Comparison of ENCODE assay signal across 1 cellular context in the genomic region with DNA sequence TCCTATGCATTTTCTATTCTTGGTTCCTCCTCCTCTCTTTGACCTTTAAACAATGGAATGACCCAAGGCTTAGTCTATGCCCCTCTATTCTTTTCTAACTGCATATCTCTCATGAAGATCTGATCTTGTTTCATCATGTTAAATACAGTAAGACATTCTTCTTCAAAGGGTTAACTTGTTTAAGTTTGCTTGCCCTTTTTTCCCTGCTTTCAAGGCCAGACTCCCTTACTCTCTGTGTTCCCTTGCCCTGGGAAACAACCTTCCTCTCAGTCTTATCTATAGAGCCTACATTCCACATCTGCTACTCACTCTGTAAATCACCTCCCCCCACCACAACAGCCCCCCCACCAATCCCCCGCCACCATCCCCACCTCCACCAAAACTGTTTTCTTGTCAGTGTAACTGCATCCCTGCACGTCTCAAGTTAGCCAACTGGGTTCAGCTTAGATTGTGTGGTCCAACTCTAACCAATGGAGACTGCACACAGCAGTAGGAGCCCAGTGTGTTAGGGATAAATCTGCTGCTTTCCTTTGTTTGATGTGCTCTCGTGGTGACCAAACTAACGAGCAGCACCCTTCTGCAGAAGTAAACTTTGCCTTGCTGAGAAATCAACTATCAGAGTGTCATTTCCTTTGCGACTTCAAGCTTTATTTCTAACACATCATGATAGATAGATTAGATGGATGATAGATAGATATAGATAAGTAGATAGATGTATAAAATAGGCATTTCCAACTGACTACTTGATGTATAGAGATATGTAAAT.
A peak's percentile ranks its signal among the peaks of the same experiment; 100 is the strongest.
TF ChIP-seq lines count a peak whose summit lies in the region.

No MANE protein-coding gene starts in this region.

TF ChIP-seq in HepG2, 621 proteins besides CTCF, POLR2A, EP300 and RAD21 (continued from another document and continues in another):
- TF ChIP-seq HNF4A (CRISPR knock-in tag; IDR thresholded peaks at IDR 0.05) (0 out of 2 replicates have a peak, but pooled peaks have one; percentile 16), SAFB2 (CRISPR knock-in tag; IDR thresholded peaks at IDR 0.05; ENCODE audit: borderline replicate concordance, low read depth) (no peak), KDM6A (CRISPR knock-in tag; IDR thresholded peaks at IDR 0.05; ENCODE audit: low read depth) (no peak), ZNF34 (CRISPR knock-in tag; IDR thresholded peaks at IDR 0.05; ENCODE audit: borderline replicate concordance) (no peak), ZNF468 (CRISPR knock-in tag; IDR thresholded peaks at IDR 0.05) (no peak), ZFP36L2 (CRISPR knock-in tag; IDR thresholded peaks at IDR 0.05) (no peak), BRCA1 (CRISPR knock-in tag; IDR thresholded peaks at IDR 0.05) (no peak), HNRNPUL1 (IDR thresholded peaks at IDR 0.05; ENCODE audit: low read depth, low read length) (no peak), ZNF749 (CRISPR knock-in tag; IDR thresholded peaks at IDR 0.05; ENCODE audit: borderline replicate concordance) (no peak), HNRNPK (IDR thresholded peaks at IDR 0.05; ENCODE audit: low read depth, low read length, poor library complexity, severe bottlenecking) (peak; percentile 34), HDAC6 (IDR thresholded peaks at IDR 0.05; ENCODE audit: low read depth, low read length) (no peak), ZNF354B (CRISPR knock-in tag; IDR thresholded peaks at IDR 0.05) (no peak), ZNF253 (CRISPR knock-in tag; IDR thresholded peaks at IDR 0.05; ENCODE audit: borderline replicate concordance) (no peak), SRSF9 (IDR thresholded peaks at IDR 0.05; ENCODE audit: borderline replicate concordance, insufficient read depth, low read depth, low read length, poor library complexity, severe bottlenecking) (no peak), NR2F2 (IDR thresholded peaks at IDR 0.05; ENCODE audit: borderline replicate concordance, low read depth) (no peak), MED1 (CRISPR knock-in tag; IDR thresholded peaks at IDR 0.05) (peak; percentile 44; the same call in 1 of the 2 replicates), ARID2 (CRISPR knock-in tag; IDR thresholded peaks at IDR 0.05; ENCODE audit: borderline replicate concordance) (no peak), TCF12 (IDR thresholded peaks at IDR 0.05) (no peak), TCF12 (CRISPR knock-in tag; IDR thresholded peaks at IDR 0.05) (no peak)
- TF ChIP-seq, protein P1, sequence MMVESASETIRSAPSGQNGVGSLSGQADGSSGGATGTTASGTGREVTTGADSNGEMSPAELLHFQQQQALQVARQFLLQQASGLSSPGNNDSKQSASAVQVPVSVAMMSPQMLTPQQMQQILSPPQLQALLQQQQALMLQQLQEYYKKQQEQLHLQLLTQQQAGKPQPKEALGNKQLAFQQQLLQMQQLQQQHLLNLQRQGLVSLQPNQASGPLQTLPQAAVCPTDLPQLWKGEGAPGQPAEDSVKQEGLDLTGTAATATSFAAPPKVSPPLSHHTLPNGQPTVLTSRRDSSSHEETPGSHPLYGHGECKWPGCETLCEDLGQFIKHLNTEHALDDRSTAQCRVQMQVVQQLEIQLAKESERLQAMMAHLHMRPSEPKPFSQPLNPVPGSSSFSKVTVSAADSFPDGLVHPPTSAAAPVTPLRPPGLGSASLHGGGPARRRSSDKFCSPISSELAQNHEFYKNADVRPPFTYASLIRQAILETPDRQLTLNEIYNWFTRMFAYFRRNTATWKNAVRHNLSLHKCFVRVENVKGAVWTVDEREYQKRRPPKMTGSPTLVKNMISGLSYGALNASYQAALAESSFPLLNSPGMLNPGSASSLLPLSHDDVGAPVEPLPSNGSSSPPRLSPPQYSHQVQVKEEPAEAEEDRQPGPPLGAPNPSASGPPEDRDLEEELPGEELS (CRISPR knock-in tag; IDR thresholded peaks at IDR 0.05), result 0 out of 2 replicates have a peak, but pooled peaks have one; percentile 33
- TF ChIP-seq, protein P2, sequence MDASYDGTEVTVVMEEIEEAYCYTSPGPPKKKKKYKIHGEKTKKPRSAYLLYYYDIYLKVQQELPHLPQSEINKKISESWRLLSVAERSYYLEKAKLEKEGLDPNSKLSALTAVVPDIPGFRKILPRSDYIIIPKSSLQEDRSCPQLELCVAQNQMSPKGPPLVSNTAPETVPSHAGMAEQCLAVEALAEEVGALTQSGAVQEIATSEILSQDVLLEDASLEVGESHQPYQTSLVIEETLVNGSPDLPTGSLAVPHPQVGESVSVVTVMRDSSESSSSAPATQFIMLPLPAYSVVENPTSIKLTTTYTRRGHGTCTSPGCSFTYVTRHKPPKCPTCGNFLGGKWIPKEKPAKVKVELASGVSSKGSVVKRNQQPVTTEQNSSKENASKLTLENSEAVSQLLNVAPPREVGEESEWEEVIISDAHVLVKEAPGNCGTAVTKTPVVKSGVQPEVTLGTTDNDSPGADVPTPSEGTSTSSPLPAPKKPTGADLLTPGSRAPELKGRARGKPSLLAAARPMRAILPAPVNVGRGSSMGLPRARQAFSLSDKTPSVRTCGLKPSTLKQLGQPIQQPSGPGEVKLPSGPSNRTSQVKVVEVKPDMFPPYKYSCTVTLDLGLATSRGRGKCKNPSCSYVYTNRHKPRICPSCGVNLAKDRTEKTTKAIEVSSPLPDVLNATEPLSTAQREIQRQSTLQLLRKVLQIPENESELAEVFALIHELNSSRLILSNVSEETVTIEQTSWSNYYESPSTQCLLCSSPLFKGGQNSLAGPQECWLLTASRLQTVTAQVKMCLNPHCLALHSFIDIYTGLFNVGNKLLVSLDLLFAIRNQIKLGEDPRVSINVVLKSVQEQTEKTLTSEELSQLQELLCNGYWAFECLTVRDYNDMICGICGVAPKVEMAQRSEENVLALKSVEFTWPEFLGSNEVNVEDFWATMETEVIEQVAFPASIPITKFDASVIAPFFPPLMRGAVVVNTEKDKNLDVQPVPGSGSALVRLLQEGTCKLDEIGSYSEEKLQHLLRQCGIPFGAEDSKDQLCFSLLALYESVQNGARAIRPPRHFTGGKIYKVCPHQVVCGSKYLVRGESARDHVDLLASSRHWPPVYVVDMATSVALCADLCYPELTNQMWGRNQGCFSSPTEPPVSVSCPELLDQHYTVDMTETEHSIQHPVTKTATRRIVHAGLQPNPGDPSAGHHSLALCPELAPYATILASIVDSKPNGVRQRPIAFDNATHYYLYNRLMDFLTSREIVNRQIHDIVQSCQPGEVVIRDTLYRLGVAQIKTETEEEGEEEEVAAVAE (CRISPR knock-in tag; IDR thresholded peaks at IDR 0.05; ENCODE audit: borderline replicate concordance), result no peak
- TF ChIP-seq, protein P3, sequence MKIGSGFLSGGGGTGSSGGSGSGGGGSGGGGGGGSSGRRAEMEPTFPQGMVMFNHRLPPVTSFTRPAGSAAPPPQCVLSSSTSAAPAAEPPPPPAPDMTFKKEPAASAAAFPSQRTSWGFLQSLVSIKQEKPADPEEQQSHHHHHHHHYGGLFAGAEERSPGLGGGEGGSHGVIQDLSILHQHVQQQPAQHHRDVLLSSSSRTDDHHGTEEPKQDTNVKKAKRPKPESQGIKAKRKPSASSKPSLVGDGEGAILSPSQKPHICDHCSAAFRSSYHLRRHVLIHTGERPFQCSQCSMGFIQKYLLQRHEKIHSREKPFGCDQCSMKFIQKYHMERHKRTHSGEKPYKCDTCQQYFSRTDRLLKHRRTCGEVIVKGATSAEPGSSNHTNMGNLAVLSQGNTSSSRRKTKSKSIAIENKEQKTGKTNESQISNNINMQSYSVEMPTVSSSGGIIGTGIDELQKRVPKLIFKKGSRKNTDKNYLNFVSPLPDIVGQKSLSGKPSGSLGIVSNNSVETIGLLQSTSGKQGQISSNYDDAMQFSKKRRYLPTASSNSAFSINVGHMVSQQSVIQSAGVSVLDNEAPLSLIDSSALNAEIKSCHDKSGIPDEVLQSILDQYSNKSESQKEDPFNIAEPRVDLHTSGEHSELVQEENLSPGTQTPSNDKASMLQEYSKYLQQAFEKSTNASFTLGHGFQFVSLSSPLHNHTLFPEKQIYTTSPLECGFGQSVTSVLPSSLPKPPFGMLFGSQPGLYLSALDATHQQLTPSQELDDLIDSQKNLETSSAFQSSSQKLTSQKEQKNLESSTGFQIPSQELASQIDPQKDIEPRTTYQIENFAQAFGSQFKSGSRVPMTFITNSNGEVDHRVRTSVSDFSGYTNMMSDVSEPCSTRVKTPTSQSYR (CRISPR knock-in tag; IDR thresholded peaks at IDR 0.05; ENCODE audit: borderline replicate concordance), result peak; percentile 34; the same call in 1 of the 2 replicates
- TF ChIP-seq, protein P4, sequence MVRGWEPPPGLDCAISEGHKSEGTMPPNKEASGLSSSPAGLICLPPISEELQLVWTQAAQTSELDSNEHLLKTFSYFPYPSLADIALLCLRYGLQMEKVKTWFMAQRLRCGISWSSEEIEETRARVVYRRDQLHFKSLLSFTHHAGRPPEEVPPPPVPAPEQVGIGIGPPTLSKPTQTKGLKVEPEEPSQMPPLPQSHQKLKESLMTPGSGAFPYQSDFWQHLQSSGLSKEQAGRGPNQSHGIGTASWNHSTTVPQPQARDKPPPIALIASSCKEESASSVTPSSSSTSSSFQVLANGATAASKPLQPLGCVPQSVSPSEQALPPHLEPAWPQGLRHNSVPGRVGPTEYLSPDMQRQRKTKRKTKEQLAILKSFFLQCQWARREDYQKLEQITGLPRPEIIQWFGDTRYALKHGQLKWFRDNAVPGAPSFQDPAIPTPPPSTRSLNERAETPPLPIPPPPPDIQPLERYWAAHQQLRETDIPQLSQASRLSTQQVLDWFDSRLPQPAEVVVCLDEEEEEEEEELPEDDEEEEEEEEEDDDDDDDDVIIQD (CRISPR knock-in tag; IDR thresholded peaks at IDR 0.05; ENCODE audit: low read depth), result 0 out of 2 replicates have a peak, but pooled peaks have one; percentile 4
- TF ChIP-seq, protein P5, sequence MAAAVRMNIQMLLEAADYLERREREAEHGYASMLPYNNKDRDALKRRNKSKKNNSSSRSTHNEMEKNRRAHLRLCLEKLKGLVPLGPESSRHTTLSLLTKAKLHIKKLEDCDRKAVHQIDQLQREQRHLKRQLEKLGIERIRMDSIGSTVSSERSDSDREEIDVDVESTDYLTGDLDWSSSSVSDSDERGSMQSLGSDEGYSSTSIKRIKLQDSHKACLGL (CRISPR knock-in tag; IDR thresholded peaks at IDR 0.05), result no peak
- TF ChIP-seq, protein P6, sequence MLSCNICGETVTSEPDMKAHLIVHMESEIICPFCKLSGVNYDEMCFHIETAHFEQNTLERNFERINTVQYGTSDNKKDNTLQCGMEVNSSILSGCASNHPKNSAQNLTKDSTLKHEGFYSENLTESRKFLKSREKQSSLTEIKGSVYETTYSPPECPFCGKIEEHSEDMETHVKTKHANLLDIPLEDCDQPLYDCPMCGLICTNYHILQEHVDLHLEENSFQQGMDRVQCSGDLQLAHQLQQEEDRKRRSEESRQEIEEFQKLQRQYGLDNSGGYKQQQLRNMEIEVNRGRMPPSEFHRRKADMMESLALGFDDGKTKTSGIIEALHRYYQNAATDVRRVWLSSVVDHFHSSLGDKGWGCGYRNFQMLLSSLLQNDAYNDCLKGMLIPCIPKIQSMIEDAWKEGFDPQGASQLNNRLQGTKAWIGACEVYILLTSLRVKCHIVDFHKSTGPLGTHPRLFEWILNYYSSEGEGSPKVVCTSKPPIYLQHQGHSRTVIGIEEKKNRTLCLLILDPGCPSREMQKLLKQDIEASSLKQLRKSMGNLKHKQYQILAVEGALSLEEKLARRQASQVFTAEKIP (CRISPR knock-in tag; IDR thresholded peaks at IDR 0.05; ENCODE audit: borderline replicate concordance), result no peak
- TF ChIP-seq, protein P7, sequence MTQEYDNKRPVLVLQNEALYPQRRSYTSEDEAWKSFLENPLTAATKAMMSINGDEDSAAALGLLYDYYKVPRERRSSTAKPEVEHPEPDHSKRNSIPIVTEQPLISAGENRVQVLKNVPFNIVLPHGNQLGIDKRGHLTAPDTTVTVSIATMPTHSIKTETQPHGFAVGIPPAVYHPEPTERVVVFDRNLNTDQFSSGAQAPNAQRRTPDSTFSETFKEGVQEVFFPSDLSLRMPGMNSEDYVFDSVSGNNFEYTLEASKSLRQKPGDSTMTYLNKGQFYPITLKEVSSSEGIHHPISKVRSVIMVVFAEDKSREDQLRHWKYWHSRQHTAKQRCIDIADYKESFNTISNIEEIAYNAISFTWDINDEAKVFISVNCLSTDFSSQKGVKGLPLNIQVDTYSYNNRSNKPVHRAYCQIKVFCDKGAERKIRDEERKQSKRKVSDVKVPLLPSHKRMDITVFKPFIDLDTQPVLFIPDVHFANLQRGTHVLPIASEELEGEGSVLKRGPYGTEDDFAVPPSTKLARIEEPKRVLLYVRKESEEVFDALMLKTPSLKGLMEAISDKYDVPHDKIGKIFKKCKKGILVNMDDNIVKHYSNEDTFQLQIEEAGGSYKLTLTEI (CRISPR knock-in tag; conservative IDR thresholded peaks at IDR 0.05), result no peak
- TF ChIP-seq, protein P8, sequence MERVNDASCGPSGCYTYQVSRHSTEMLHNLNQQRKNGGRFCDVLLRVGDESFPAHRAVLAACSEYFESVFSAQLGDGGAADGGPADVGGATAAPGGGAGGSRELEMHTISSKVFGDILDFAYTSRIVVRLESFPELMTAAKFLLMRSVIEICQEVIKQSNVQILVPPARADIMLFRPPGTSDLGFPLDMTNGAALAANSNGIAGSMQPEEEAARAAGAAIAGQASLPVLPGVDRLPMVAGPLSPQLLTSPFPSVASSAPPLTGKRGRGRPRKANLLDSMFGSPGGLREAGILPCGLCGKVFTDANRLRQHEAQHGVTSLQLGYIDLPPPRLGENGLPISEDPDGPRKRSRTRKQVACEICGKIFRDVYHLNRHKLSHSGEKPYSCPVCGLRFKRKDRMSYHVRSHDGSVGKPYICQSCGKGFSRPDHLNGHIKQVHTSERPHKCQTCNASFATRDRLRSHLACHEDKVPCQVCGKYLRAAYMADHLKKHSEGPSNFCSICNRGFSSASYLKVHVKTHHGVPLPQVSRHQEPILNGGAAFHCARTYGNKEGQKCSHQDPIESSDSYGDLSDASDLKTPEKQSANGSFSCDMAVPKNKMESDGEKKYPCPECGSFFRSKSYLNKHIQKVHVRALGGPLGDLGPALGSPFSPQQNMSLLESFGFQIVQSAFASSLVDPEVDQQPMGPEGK (CRISPR knock-in tag; IDR thresholded peaks at IDR 0.05), result peak; percentile 64; the same call in 1 of the 2 replicates
- TF ChIP-seq, protein P9, sequence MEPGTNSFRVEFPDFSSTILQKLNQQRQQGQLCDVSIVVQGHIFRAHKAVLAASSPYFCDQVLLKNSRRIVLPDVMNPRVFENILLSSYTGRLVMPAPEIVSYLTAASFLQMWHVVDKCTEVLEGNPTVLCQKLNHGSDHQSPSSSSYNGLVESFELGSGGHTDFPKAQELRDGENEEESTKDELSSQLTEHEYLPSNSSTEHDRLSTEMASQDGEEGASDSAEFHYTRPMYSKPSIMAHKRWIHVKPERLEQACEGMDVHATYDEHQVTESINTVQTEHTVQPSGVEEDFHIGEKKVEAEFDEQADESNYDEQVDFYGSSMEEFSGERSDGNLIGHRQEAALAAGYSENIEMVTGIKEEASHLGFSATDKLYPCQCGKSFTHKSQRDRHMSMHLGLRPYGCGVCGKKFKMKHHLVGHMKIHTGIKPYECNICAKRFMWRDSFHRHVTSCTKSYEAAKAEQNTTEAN (CRISPR knock-in tag; conservative IDR thresholded peaks at IDR 0.05), result no peak
